ENCODE assay signal across 9 cellular contexts in genomic region chr6:148565931-148566663, GRCh38.
A peak's percentile ranks its signal among the peaks of the same experiment; 100 is the strongest.
DNase-seq lines count a peak whose midpoint lies in the region; ATAC-seq and TF ChIP-seq lines count a peak whose summit lies in the region.
"Had no signal": no experiment of that assay in that cellular context is flagged by ENCODE, and none has a peak within 500 bp of the region (broad histone marks: within the 10 kb centered on the region; RNA-seq: fewer than 3 reads in every experiment).

No MANE protein-coding gene starts in this region.

- DNase-seq in CD1c-positive myeloid dendritic cell (ENCODE audit: extremely low spot score) (peak; percentile 94), HFFc6 (peak; percentile 89), SKM-1 treated with dmso at 0.1 percent for 144 hours (lab: John Stamatoyannopoulos, UW; ENCODE audit: unreplicated experiment) (peak; percentile 70), left ventricle myocardium superior (no peak), NCI-H82 (lab: John Stamatoyannopoulos, UW) (no peak), COR-L47 (lab: John Stamatoyannopoulos, UW) (no peak)
- DNase-seq: activated naive CD8-positive, alpha-beta T cell treated with anti-CD3 and anti-CD28 coated beads, Interleukin-2, amount 10 ng/mL, durations not matched to agents 7 days and 5 days had no signal

- peak overlapping the region; percentile 90 for H3K27ac Mint-ChIP-seq in HFFc6
- H3K27ac Mint-ChIP-seq: activated naive CD8-positive, alpha-beta T cell treated with anti-CD3 and anti-CD28 coated beads, Interleukin-2, amount 10 ng/mL, durations not matched to agents 7 days and 5 days had no signal

- no peak; the same call in 1 of the 2 replicates for TF ChIP-seq CTCF in HFFc6 (IDR thresholded peaks at IDR 0.05)

- H3K9me3 Mint-ChIP-seq in HFFc6: no peaks in the 10 kb centered on the region
- H3K9me3 Mint-ChIP-seq: activated naive CD8-positive, alpha-beta T cell treated with anti-CD3 and anti-CD28 coated beads, Interleukin-2, amount 10 ng/mL, durations not matched to agents 7 days and 5 days had no signal

- ATAC-seq in left ventricle myocardium superior (peak; percentile 60), HG02973 (IDR thresholded peaks at IDR 0.05; ENCODE audit: unreplicated experiment) (no peak)
- no peak for ATAC-seq in activated CD4-positive, CD25-positive, alpha-beta regulatory T cell treated with anti-CD3 and anti-CD28 coated beads, Interleukin-2, amount 50 U/mL, for 24 hours

- no peaks in the 10 kb centered on the region for H3K36me3 Mint-ChIP-seq in HFFc6 (ENCODE audit: low read depth)
- H3K36me3 Mint-ChIP-seq: activated naive CD8-positive, alpha-beta T cell treated with anti-CD3 and anti-CD28 coated beads, Interleukin-2, amount 10 ng/mL, durations not matched to agents 7 days and 5 days had no signal

- H3K4me3 Mint-ChIP-seq in HFFc6: peak overlapping the region; percentile 74
- H3K4me3 Mint-ChIP-seq: activated naive CD8-positive, alpha-beta T cell treated with anti-CD3 and anti-CD28 coated beads, Interleukin-2, amount 10 ng/mL, durations not matched to agents 7 days and 5 days had no signal

- H3K27me3 Mint-ChIP-seq in HFFc6 (ENCODE audit: insufficient read depth): no peaks in the 10 kb centered on the region; the same call in 1 of the 2 replicates

- peaks cover 35% of the 10 kb centered on the region for H3K4me1 Mint-ChIP-seq in HFFc6 (ENCODE audit: low read depth)

- intact Hi-C loops in left ventricle myocardium superior (cut with micrococcal nuclease): no loop called here

Comparison
In these comparisons a context has a peak if more than half of its experiments do, and no peak if none do; other contexts are left out.
1. DNase-seq: peak in CD1c-positive myeloid dendritic cell (single experiment), HFFc6 (single experiment) and SKM-1 treated with dmso at 0.1 percent for 144 hours (single experiment); none in left ventricle myocardium superior (single experiment), NCI-H82 (single experiment) and COR-L47 (single experiment).